ENCODE assay signal across 8 cellular contexts in genomic region chr5:139648205-139649081, GRCh38. TPM values are rescaled to one million over a fixed set of nuclear protein-coding genes. Genes with fewer than 3 reads are reported as not detected.
DNase-seq lines count a peak whose midpoint lies in the region; ATAC-seq, FAIRE-seq and TF ChIP-seq lines count a peak whose summit lies in the region.

TSS of gene CXXC5 (plus strand) at chr5:139648349. CDS start at chr5:139680524, 32,175 bp downstream.

- H3K4me3 ChIP-seq in PC-3 (ENCODE audit: low read length) (peak within 1 kb of the TSS; percentile 85), neural progenitor cell (peak within 1 kb of the TSS; percentile 89), vagina (peak within 1 kb of the TSS; percentile 65 to 67)

- no peaks in the 10 kb centered on the region for H3K9me2 ChIP-seq in PC-3 (replicated peaks; ENCODE audit: low read length)

- TF ChIP-seq POLR2A in vagina (IDR thresholded peaks at IDR 0.05): peak in 1 of 2 donors; percentile 79

- H3K9ac ChIP-seq in PC-3 (ENCODE audit: low read length) (peak within 1 kb of the TSS; percentile 32; the same call in 1 of the 2 replicates), neural progenitor cell (no peak within 1 kb of the TSS)

- H3K27ac ChIP-seq in PC-3 (ENCODE audit: low read length) (no peak within 1 kb of the TSS), neural progenitor cell (no peak within 1 kb of the TSS), vagina (peak within 1 kb of the TSS; percentile 95)

- H3K4me2 ChIP-seq in PC-3 (ENCODE audit: low read length) (peak within 1 kb of the TSS; percentile 100), neural progenitor cell (peak within 1 kb of the TSS; percentile 97)

- peaks cover 22% of the 10 kb centered on the region for H3K27me3 Mint-ChIP-seq in neural progenitor cell (ENCODE audit: insufficient read depth, low read depth)

- H4K20me1 ChIP-seq in PC-3 (ENCODE audit: low read length): 0 out of 2 replicates have a peak, but pooled peaks cover 12% of the 10 kb centered on the region
- peaks cover 34% of the 10 kb centered on the region for H4K20me1 ChIP-seq in neural progenitor cell (ENCODE audit: low read depth)

- H2AFZ ChIP-seq in PC-3 (ENCODE audit: low read length) (peak within 1 kb of the TSS; percentile 85), neural progenitor cell (replicated peaks) (peak within 1 kb of the TSS; percentile 78)

- TF ChIP-seq CTCF in PC-3 (conservative IDR thresholded peaks at IDR 0.05; ENCODE audit: low read depth, low read length) (no peak), neural progenitor cell (IDR thresholded peaks at IDR 0.05) (no peak), vagina (IDR thresholded peaks at IDR 0.05) (peak in 1 of 3 experiments; percentile 19)

- H3K36me3 ChIP-seq in PC-3 (ENCODE audit: low read depth, low read length) (no peaks in the 10 kb centered on the region), neural progenitor cell (no peaks in the 10 kb centered on the region), vagina (no peaks in the 10 kb centered on the region)

- peaks cover 57% of the 10 kb centered on the region for H3K4me1 Mint-ChIP-seq in neural progenitor cell

- FAIRE-seq in GM18507 (lab: Jason Lieb, UNC): peak; percentile 33

- peak; percentile 56 for ATAC-seq in PC-3
- ATAC-seq in activated naive CD4-positive, alpha-beta T cell treated with anti-CD3 and anti-CD28 coated beads, Interleukin-2, amount 50 U/mL, for 72 hours: peak; percentile 8 to 51

- H3K27ac Mint-ChIP-seq in activated naive CD4-positive, alpha-beta T cell treated with anti-CD3 and anti-CD28 coated beads, Interleukin-2, amount 50 U/mL, for 72 hours: no peak within 1 kb of the TSS
- H3K27ac Mint-ChIP-seq in neural progenitor cell: no peak within 1 kb of the TSS

- no peaks in the 10 kb centered on the region for H3K9me3 Mint-ChIP-seq in activated naive CD4-positive, alpha-beta T cell treated with anti-CD3 and anti-CD28 coated beads, Interleukin-2, amount 50 U/mL, for 72 hours
- no peaks in the 10 kb centered on the region for H3K9me3 Mint-ChIP-seq in neural progenitor cell

- intact Hi-C loops in PC-3 (cut with micrococcal nuclease): loop anchor here (1.0 kb wide), 1 partner anchor 11 kb away; no protein-coding TSS in a partner anchor
- intact Hi-C loops in vagina (cut with DNase I): no loop called here

- H3K27me3 ChIP-seq in PC-3 (ENCODE audit: low read length) (peaks cover 16% of the 10 kb centered on the region), neural progenitor cell (peaks cover 41% of the 10 kb centered on the region), vagina (no peaks in the 10 kb centered on the region)

- DNase-seq in AG08396 (ENCODE audit: low spot score): peak; percentile 91
- DNase-seq in GM18507 (ENCODE audit: extremely low spot score, insufficient read length, low read depth): no peak
- peak; percentile 72 for DNase-seq in HT1080 (ENCODE audit: low read depth)
- DNase-seq in PC-3: peak; percentile 75
- DNase-seq in activated naive CD4-positive, alpha-beta T cell treated with anti-CD3 and anti-CD28 coated beads, Interleukin-2, amount 50 U/mL, for 72 hours (ENCODE audit: low spot score in 2 of 2): peak in 1 of 2 donors; percentile 58
- no peak for DNase-seq in glomerular endothelial cell (ENCODE audit: extremely low read depth, low read depth, low spot score)
- DNase-seq in neural progenitor cell (ENCODE audit: low spot score): peak; percentile 94
- DNase-seq in vagina (ENCODE audit: extremely low spot score in 2 of 2): no peak

- H3F3A ChIP-seq in PC-3 (ENCODE audit: low read length, unreplicated experiment) (peaks cover 3% of the 10 kb centered on the region), neural progenitor cell (ENCODE audit: low read depth) (peaks cover 59% of the 10 kb centered on the region)

- CTCF ChIA-PET in PC-3 (lab: Charles Lee): interaction anchor here (0.6 to 1.2 kb wide), 5 partner anchors 10 to 1221 kb away, joined by 3 to 9 read pairs (median 5); no protein-coding TSS in a partner anchor

- BruUV-seq in PC-3 (replicated peaks; lab: Mats Ljungman, UMichigan): no TSS peak

- peak within 1 kb of the TSS; percentile 99 for H3K4me3 Mint-ChIP-seq in neural progenitor cell

- H3K36me3 Mint-ChIP-seq in activated naive CD4-positive, alpha-beta T cell treated with anti-CD3 and anti-CD28 coated beads, Interleukin-2, amount 50 U/mL, for 72 hours: no peaks in the 10 kb centered on the region
- H3K36me3 Mint-ChIP-seq in neural progenitor cell: peaks cover 5% of the 10 kb centered on the region

- H3K79me2 ChIP-seq in PC-3 (ENCODE audit: low read length) (peaks cover 36% of the 10 kb centered on the region), neural progenitor cell (ENCODE audit: low read depth) (peaks cover 32% of the 10 kb centered on the region)

- H3K9me3 ChIP-seq in PC-3 (ENCODE audit: low read length) (no peaks in the 10 kb centered on the region), neural progenitor cell (ENCODE audit: low read depth) (no peaks in the 10 kb centered on the region), vagina (no peaks in the 10 kb centered on the region)

- H3K4me1 ChIP-seq in PC-3 (ENCODE audit: insufficient read depth, low read length) (peaks cover 37% of the 10 kb centered on the region), neural progenitor cell (peaks cover 46% of the 10 kb centered on the region), vagina (peaks cover 70% of the 10 kb centered on the region)

- POLR2A ChIA-PET in PC-3 (lab: Charles Lee; ENCODE audit: unreplicated experiment): interaction anchor here (0.6 to 1.5 kb wide), 3 partner anchors 12 to 343 kb away, joined by 4 to 8 read pairs (median 8); no protein-coding TSS in a partner anchor

RNA-seq across cellular contexts. Expression of gene CXXC5, which starts in this region (rescaled TPM):
- total RNA-seq in HT1080 (2014; rRNA removed; shearing (Covaris generic)): 49.4 and 54.9 TPM in 2 replicates
- 29.7 and 30.4 TPM in 2 replicates for polyA plus RNA-seq in HT1080 (2015; cell fraction: cytosol; rRNA removed)
- 19.3 and 19.5 TPM in 2 replicates for polyA plus RNA-seq in HT1080 (2015; cell fraction: nucleus; rRNA removed)
- 31.1 and 42.4 TPM in 2 replicates for total RNA-seq in PC-3 (2014; rRNA removed)
- total RNA-seq in activated naive CD4-positive, alpha-beta T cell treated with anti-CD3 and anti-CD28 coated beads, Interleukin-2, amount 50 U/mL, for 72 hours: 1 to 10 TPM; 1.8 to 3.5 TPM
- 20.8 and 22.6 TPM in 2 replicates for total RNA-seq in glomerular endothelial cell
- total RNA-seq in neural progenitor cell (ENCODE audit: low replicate concordance): 17.2 and 25.6 TPM in 2 replicates
- 51.8 TPM for total RNA-seq in vagina

Comparison
In these comparisons a context has a peak if more than half of its experiments do, and no peak if none do; other contexts are left out.
1. DNase-seq: peak in AG08396 (single experiment), HT1080 (single experiment), PC-3 (single experiment) and neural progenitor cell (single experiment); none in GM18507 (single experiment), glomerular endothelial cell (single experiment) and vagina (0 of 2).
2. Peak in every context shown above with its lines, with median percentiles within 50 percentile points of each other: H3K4me3 ChIP-seq.